8 cellular contexts compared by ENCODE assay signal in the genomic region with DNA sequence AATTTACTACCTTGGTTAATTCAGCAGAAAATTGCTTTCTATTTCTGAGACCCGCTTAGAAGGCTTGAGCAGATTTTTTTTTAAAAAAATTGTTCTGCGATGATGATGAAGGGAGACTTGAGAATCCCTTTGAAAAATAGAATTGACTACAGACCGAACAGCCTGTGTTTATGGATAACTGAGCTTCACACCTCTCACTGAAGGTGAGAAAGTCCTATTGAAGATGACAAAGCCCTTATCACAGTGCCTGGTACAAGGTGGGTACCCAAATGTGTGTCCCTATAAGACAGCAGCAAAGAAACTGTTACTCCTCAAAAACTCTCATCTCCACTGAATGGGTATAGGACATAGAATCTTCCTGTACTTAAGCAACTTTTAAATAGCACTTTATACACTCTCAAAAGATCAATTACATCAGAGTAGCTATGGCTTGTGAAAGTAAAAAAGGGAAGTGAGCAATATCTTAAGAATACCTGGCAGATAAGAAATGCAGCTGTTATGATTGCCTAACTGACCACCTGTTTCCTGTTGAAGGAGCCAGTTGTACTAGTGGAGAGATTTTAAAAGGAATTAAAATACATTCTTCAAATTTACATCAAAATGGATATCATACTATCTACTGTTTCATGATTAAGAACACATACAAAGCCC.
DNase-seq lines count a peak whose midpoint lies in the region; ATAC-seq, FAIRE-seq and TF ChIP-seq lines count a peak whose summit lies in the region.

No MANE protein-coding gene starts in this region.

- no peak for DNase-seq in GM12891 (ENCODE audit: insufficient read length, low spot score)
- DNase-seq in cardiac fibroblast (ENCODE audit: low read depth in 2 of 2): peak; percentile 70 to 88
- DNase-seq in activated CD4-positive, alpha-beta T cell treated with anti-CD3 and anti-CD28 coated beads for 4 hours: no peak
- no peak for DNase-seq in stimulated activated CD4-positive, alpha-beta T cell treated with anti-CD3 and anti-CD28 coated beads, Interleukin-4, amount 100 ng/mL, for 4 hours
- no peak for DNase-seq in 8988T
- no peak for DNase-seq in T-helper 9 cell

- ATAC-seq in GM21619 (IDR thresholded peaks at IDR 0.05; ENCODE audit: unreplicated experiment): peak; percentile 100
- peak; percentile 100 for ATAC-seq in HG03558 (IDR thresholded peaks at IDR 0.05; ENCODE audit: extremely low read depth, unreplicated experiment)

- no peak for TF ChIP-seq CTCF in cardiac fibroblast (IDR thresholded peaks at IDR 0.05; ENCODE audit: low read depth, low read length)

- peak; percentile 38 for FAIRE-seq in GM12891 (lab: Jason Lieb, UNC)

- TF ChIP-seq POLR2A in GM12891 (IDR thresholded peaks at IDR 0.05; ENCODE audit: low read depth, low read length): no peak

- H3K4me3 ChIP-seq in cardiac fibroblast (replicated peaks in 1 of 2; ENCODE audit: low read depth in 2 of 2, low read length in 2 of 2): no peak overlapping the region

TF ChIP-seq in GM12891, 5 proteins besides CTCF, POLR2A, EP300 and RAD21:
- TF ChIP-seq SPI1 (IDR thresholded peaks at IDR 0.05; ENCODE audit: low read depth, low read length): peak; percentile 97
- TF ChIP-seq TAF1 (IDR thresholded peaks at IDR 0.05; ENCODE audit: low read depth, low read length): no peak

Comparison
In these comparisons a context has a peak if more than half of its experiments do, and no peak if none do; other contexts are left out.
1. DNase-seq: peak in cardiac fibroblast (2 of 2); none in GM12891 (single experiment), activated CD4-positive, alpha-beta T cell treated with anti-CD3 and anti-CD28 coated beads for 4 hours (0 of 2), stimulated activated CD4-positive, alpha-beta T cell treated with anti-CD3 and anti-CD28 coated beads, Interleukin-4, amount 100 ng/mL, for 4 hours (0 of 2), 8988T (single experiment) and T-helper 9 cell (single experiment).